In genomic region chr4:141045848-141046247, GRCh38 we compare ENCODE assay signal across 15 cellular contexts.
"Had no signal": no experiment of that assay in that cellular context is flagged by ENCODE, and none has a peak within 500 bp of the region (broad histone marks: within the 10 kb centered on the region; RNA-seq: fewer than 3 reads in every experiment).

No MANE protein-coding gene starts in this region.

- H3K4me1 ChIP-seq: lower lobe of right lung had no signal

- H3K27me3 ChIP-seq: ovary had no signal

- H3K4me3 ChIP-seq: lower lobe of right lung, ovary, skin epidermis had no signal

- H3K27ac ChIP-seq: lower lobe of right lung, skin epidermis had no signal

- DNase-seq: activated naive CD4-positive, alpha-beta T cell treated with anti-CD3 and anti-CD28 coated beads, Interleukin-2, amount 10 ng/mL, durations not matched to agents 7 days and 5 days; activated T-cell treated with anti-CD3 and anti-CD28 coated beads for 4 hours; immature natural killer cell; lower lobe of right lung; stimulated activated CD4-positive, alpha-beta T cell treated with anti-CD3 and anti-CD28 coated beads, Interleukin-4, amount 100 ng/mL, for 24 hours; stimulated activated naive CD4-positive, alpha-beta T cell; substantia nigra; T-helper 9 cell had no signal

- H3K36me3 ChIP-seq: lower lobe of right lung, ovary had no signal

- H3K36me3 Mint-ChIP-seq: activated naive CD4-positive, alpha-beta T cell treated with anti-CD3 and anti-CD28 coated beads, Interleukin-2, amount 10 ng/mL, durations not matched to agents 7 days and 5 days; immature natural killer cell; type B pancreatic cell had no signal

- H3K9me3 ChIP-seq: ovary had no signal

- H3K4me1 Mint-ChIP-seq: activated naive CD4-positive, alpha-beta T cell treated with anti-CD3 and anti-CD28 coated beads, Interleukin-2, amount 10 ng/mL, durations not matched to agents 7 days and 5 days; activated T-helper 17 cell treated with anti-CD3 and anti-CD28 coated beads, Interleukin-2, amount 50 U/mL, for 72 hours; immature natural killer cell had no signal

- H3K4me3 Mint-ChIP-seq: activated naive CD4-positive, alpha-beta T cell treated with anti-CD3 and anti-CD28 coated beads, Interleukin-2, amount 10 ng/mL, durations not matched to agents 7 days and 5 days; activated T-helper 17 cell treated with anti-CD3 and anti-CD28 coated beads, Interleukin-2, amount 50 U/mL, for 72 hours; immature natural killer cell; neural crest cell; type B pancreatic cell had no signal

- H3K27ac Mint-ChIP-seq: activated naive CD4-positive, alpha-beta T cell treated with anti-CD3 and anti-CD28 coated beads, Interleukin-2, amount 10 ng/mL, durations not matched to agents 7 days and 5 days; activated T-helper 17 cell treated with anti-CD3 and anti-CD28 coated beads, Interleukin-2, amount 50 U/mL, for 72 hours; immature natural killer cell; type B pancreatic cell had no signal

- H3K27me3 Mint-ChIP-seq: activated naive CD4-positive, alpha-beta T cell treated with anti-CD3 and anti-CD28 coated beads, Interleukin-2, amount 10 ng/mL, durations not matched to agents 7 days and 5 days; type B pancreatic cell had no signal

- ATAC-seq: activated CD4-positive, CD25-positive, alpha-beta regulatory T cell treated with anti-CD3 and anti-CD28 coated beads, Interleukin-2, amount 50 U/mL, for 24 hours; activated T-helper 17 cell treated with anti-CD3 and anti-CD28 coated beads, Interleukin-2, amount 50 U/mL, for 72 hours had no signal

- H3K9me3 Mint-ChIP-seq: activated T-helper 17 cell treated with anti-CD3 and anti-CD28 coated beads, Interleukin-2, amount 50 U/mL, for 72 hours; type B pancreatic cell had no signal

- FAIRE-seq: colon had no signal
